ENCODE assay signal across 8 cellular contexts in the genomic region with DNA sequence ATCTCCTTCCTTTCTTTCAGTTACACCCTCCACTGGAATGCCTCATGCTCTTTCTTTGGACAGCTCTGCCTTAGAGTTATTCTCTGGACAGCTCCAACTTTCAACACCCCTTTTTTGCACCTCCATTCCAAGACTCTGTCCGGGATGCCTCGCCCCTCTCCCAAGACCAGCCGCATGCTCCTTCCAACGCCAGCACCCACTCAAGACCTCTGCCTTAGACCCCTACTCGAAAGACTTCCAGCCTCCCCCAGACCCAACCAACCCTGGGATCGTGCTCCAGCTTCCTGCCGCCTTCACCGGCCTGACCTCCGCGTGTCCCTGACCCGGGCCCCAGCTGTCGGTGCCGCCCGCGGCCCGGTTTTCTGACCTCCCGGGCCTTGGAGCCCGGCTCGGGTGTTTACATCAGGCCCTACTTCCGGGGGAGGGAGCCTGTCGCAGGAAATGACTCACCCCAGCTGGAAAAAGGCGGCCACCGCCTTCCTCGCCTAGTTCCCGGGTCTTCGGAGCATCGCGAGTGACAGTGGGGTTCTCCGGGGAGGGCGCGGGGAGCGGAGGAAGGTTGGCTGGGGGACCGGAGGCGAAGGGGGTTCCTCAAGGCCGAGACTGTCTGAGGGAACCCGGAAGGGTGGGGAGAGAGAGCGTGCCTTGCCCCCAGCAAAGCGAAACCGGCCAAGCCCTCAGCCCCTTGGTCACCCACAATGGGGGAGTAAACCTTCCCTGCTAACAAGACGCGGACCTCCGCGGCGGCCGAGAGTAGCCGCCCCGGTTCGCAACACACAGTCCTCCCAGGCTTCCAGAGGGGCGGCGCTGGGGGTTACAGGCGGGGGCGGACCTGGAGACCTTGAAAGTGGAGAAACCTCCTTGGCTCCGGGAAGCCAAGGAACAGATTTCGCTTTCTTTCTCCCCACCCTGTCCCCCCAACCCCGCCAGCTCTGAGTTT. TPM values are rescaled to one million over a fixed set of nuclear protein-coding genes. Genes with fewer than 3 reads are reported as not detected.
DNase-seq lines count a peak whose midpoint lies in the region; ATAC-seq, FAIRE-seq and TF ChIP-seq lines count a peak whose summit lies in the region.

TSS of gene WDR45 (minus strand) at position 399 of the 940 bp plus-strand sequence. CDS start 1,792 bp downstream, outside the sequence.

- H3K4me3 Mint-ChIP-seq in endothelial cell (ENCODE audit: unreplicated experiment): peak within 1 kb of the TSS; percentile 96
- H3K4me3 Mint-ChIP-seq in mesothelial cell of epicardium: peak within 1 kb of the TSS; percentile 81

- H3K4me1 Mint-ChIP-seq in endothelial cell (ENCODE audit: unreplicated experiment): peaks cover 4% of the 10 kb centered on the region
- peaks cover 10% of the 10 kb centered on the region for H3K4me1 Mint-ChIP-seq in mesothelial cell of epicardium

- H3K4me1 ChIP-seq in A549 (0 out of 3 replicates have a peak, but pooled peaks cover 2% of the 10 kb centered on the region), NT2/D1 (ENCODE audit: insufficient read depth, insufficient read length) (no peaks in the 10 kb centered on the region)

- H3K9ac ChIP-seq in NT2/D1 (ENCODE audit: insufficient read length, low read depth): peak within 1 kb of the TSS; percentile 90

- WGBS in A549 (ENCODE audit: missing lambda C conversion rate): 0% methylated on average over 23 of the region's 55 CpGs

- peak within 1 kb of the TSS; percentile 93 for H3K27ac Mint-ChIP-seq in endothelial cell (ENCODE audit: unreplicated experiment)
- H3K27ac Mint-ChIP-seq in mesothelial cell of epicardium: peak within 1 kb of the TSS; percentile 96

- no peaks in the 10 kb centered on the region for H3K27me3 ChIP-seq in NT2/D1 (ENCODE audit: insufficient read depth, insufficient read length)

- ATAC-seq in A549: peak; percentile 87 to 90
- peak; percentile 92 for ATAC-seq in HG03432 (IDR thresholded peaks at IDR 0.05; ENCODE audit: unreplicated experiment)

- peaks cover 27% of the 10 kb centered on the region for H3K36me3 ChIP-seq in NT2/D1 (ENCODE audit: insufficient read depth, insufficient read length, low read length)

- H3K36me3 Mint-ChIP-seq in endothelial cell (ENCODE audit: low read depth, unreplicated experiment): no peaks in the 10 kb centered on the region
- peaks cover 3% of the 10 kb centered on the region for H3K36me3 Mint-ChIP-seq in mesothelial cell of epicardium

- no peaks in the 10 kb centered on the region for H3K9me3 ChIP-seq in A549
- no peaks in the 10 kb centered on the region for H3K9me3 ChIP-seq in NT2/D1 (ENCODE audit: insufficient read depth, low read length)

- H3K9me3 Mint-ChIP-seq in endothelial cell (ENCODE audit: unreplicated experiment) (no peaks in the 10 kb centered on the region), mesothelial cell of epicardium (peaks cover 13% of the 10 kb centered on the region)

- TF ChIP-seq POLR2A in A549 (IDR thresholded peaks at IDR 0.05; ENCODE audit: low read length) (peak; percentile 44; the same call in 1 of the 2 replicates), GM18526 (IDR thresholded peaks at IDR 0.05; ENCODE audit: extremely low read depth, insufficient read length) (peak; percentile 38)

- CTCF ChIA-PET in A549 (lab: Yijun Ruan, JAX): interaction anchor here (0.7 to 1.4 kb wide), 3 partner anchors 10 to 44 kb away, joined by 3 to 4 read pairs (median 3); partner anchors contain the start of gene GPKOW

- DNase-seq in A549 (ENCODE audit: low read depth in 1 of 2, low spot score in 1 of 2) (peak; percentile 78 to 89), NT2/D1 (ENCODE audit: low read depth, low spot score) (peak; percentile 44), endothelial cell (ENCODE audit: low spot score) (peak; percentile 59), mesothelial cell of epicardium (ENCODE audit: low spot score in 2 of 2, unreplicated experiment in 2 of 2) (peak in 1 of 2 experiments; percentile 61)
- peak; percentile 76 for DNase-seq in activated CD8-positive, alpha-beta memory T cell treated with anti-CD3 and anti-CD28 coated beads, Interleukin-2, amount 50 U/mL, for 48 hours
- peak; percentile 54 to 59 for DNase-seq in stimulated activated CD8-positive, alpha-beta memory T cell treated with anti-CD3 and anti-CD28 coated beads, Interleukin-15, amount 100 ng/mL, for 48 hours (ENCODE audit: low read depth in 2 of 2)

- H3K4me3 ChIP-seq in A549: peak within 1 kb of the TSS; percentile 89
- H3K4me3 ChIP-seq in NT2/D1 (ENCODE audit: insufficient read length, low read depth): peak within 1 kb of the TSS; percentile 55

- peak within 1 kb of the TSS; percentile 86 to 98 for H3K27ac ChIP-seq in A549

- peak within 1 kb of the TSS; percentile 92 for H3K4me2 ChIP-seq in A549

- POLR2A ChIA-PET in A549 (lab: Yijun Ruan, JAX): interaction anchor here (0.6 to 0.8 kb wide), 2 partner anchors 21 to 75 kb away, joined by 3 to 11 read pairs; no protein-coding TSS in a partner anchor

- no peak for TF ChIP-seq RAD21 in A549 (conservative IDR thresholded peaks at IDR 0.05 in 1 of 2, IDR thresholded peaks at IDR 0.05 in 1 of 2)

- H3K27me3 Mint-ChIP-seq in endothelial cell (ENCODE audit: unreplicated experiment) (no peaks in the 10 kb centered on the region), mesothelial cell of epicardium (ENCODE audit: low read depth) (no peaks in the 10 kb centered on the region)

- no peak for TF ChIP-seq CTCF in A549 (IDR thresholded peaks at IDR 0.05)
- no peak for TF ChIP-seq CTCF in endothelial cell (IDR thresholded peaks at IDR 0.05; ENCODE audit: unreplicated experiment)
- no peak for TF ChIP-seq CTCF in mesothelial cell of epicardium (IDR thresholded peaks at IDR 0.05; ENCODE audit: unreplicated experiment)

- TF ChIP-seq EP300 in A549 (IDR thresholded peaks at IDR 0.05): no peak

- FAIRE-seq in A549 (lab: Jason Lieb, UNC): peak; percentile 91

TF ChIP-seq in A549, 52 proteins besides CTCF, POLR2A, EP300 and RAD21 (continues in another document):
- TF ChIP-seq RNF2 (IDR thresholded peaks at IDR 0.05; ENCODE audit: borderline replicate concordance, low read depth) (no peak), ZC3H11A (IDR thresholded peaks at IDR 0.05) (no peak), PHF8 (IDR thresholded peaks at IDR 0.05; ENCODE audit: borderline replicate concordance, low read depth) (peak; percentile 65; the same call in 1 of the 2 replicates), FOSL2 (IDR thresholded peaks at IDR 0.05) (peak; percentile 55), FOSL2 (CRISPR knock-in tag; IDR thresholded peaks at IDR 0.05) (peak; percentile 96), RARB (CRISPR knock-in tag; IDR thresholded peaks at IDR 0.05) (0 out of 2 replicates have a peak, but pooled peaks have one; percentile 41), TP53 (CRISPR knock-in tag; IDR thresholded peaks at IDR 0.05) (peak; percentile 68; the same call in 1 of the 2 replicates), POLR2AphosphoS2 (conservative IDR thresholded peaks at IDR 0.05; ENCODE audit: low read length) (no peak), MAX (IDR thresholded peaks at IDR 0.05) (peak; percentile 93), ZFP36 (IDR thresholded peaks at IDR 0.05; ENCODE audit: borderline replicate concordance, partially characterized antibody) (no peak), CHD2 (IDR thresholded peaks at IDR 0.05; ENCODE audit: low read length, partially characterized antibody) (peak; percentile 58), PBX3 (IDR thresholded peaks at IDR 0.05) (peak; percentile 74; the same call in 1 of the 2 replicates), ESRRA (IDR thresholded peaks at IDR 0.05; ENCODE audit: borderline replicate concordance, low read length) (no peak)
- TF ChIP-seq, protein P1, sequence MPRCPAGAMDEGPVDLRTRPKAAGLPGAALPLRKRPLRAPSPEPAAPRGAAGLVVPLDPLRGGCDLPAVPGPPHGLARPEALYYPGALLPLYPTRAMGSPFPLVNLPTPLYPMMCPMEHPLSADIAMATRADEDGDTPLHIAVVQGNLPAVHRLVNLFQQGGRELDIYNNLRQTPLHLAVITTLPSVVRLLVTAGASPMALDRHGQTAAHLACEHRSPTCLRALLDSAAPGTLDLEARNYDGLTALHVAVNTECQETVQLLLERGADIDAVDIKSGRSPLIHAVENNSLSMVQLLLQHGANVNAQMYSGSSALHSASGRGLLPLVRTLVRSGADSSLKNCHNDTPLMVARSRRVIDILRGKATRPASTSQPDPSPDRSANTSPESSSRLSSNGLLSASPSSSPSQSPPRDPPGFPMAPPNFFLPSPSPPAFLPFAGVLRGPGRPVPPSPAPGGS (IDR thresholded peaks at IDR 0.05): peak; percentile 70; the same call in 2 of the 3 replicates

RNA-seq across cellular contexts. Expression of gene WDR45, which starts in this region (rescaled TPM):
- polyA plus RNA-seq in A549 (2011; rRNA removed): 55.5 and 80.1 TPM in 2 replicates
- 57.6 and 69.3 TPM in 2 replicates for polyA plus RNA-seq in A549 (2012; cell fraction: cytosol; rRNA removed)
- polyA plus RNA-seq in A549 (2012; cell fraction: nucleus; rRNA removed): 167 and 169 TPM in 2 replicates
- polyA plus RNA-seq in A549 (2017; fragmentation: RNase III; extraction: RNeasy Plus Mini Kit Qiagen cat#74134 plus additional on column Dnase treatment): 33.8 to 41.5 TPM (median 37.7 TPM) in 3 replicates
- polyA minus RNA-seq in A549 (2011; rRNA and poly(A)+ RNA removed): 89.1 and 95.1 TPM in 2 replicates
- total RNA-seq in endothelial cell (ENCODE audit: unreplicated experiment): 46.4 TPM
- total RNA-seq in mesothelial cell of epicardium: 48.6 to 59.9 TPM (median 53.2 TPM) in 3 replicates
